ENCODE assay signal across 24 cellular contexts in the genomic region with DNA sequence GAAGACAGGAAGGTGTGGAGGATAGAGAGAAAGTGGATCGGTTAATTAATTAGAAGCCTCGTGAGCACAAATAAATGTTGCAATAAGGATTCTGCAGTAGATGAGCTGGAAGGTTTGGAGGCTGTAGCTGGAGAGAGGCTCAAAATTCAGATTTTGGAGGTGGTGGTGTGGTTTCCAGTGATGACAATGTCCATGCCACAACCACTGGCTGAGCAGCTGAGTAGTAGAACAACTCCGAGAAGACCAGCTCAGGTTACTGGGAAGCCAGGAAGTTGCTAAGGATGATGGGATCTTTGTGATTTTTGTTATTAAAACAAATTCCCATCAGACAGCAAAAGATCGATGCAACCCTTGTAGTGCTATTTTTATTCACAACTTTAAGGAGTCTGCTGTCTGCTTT. TPM values are rescaled to one million over a fixed set of nuclear protein-coding genes. Genes with fewer than 3 reads are reported as not detected.
"Had no signal": no experiment of that assay in that cellular context is flagged by ENCODE, and none has a peak within 500 bp of the region (broad histone marks: within the 10 kb centered on the region; RNA-seq: fewer than 3 reads in every experiment).

No MANE protein-coding gene starts in this region.

- H3K27ac ChIP-seq: coronary artery, foreskin keratinocyte, left ventricle myocardium inferior, lower lobe of right lung, parathyroid adenoma, prostate gland, right lobe of liver, spleen, testis had no signal

- H3K36me3 Mint-ChIP-seq: immature natural killer cell; memory B cell; mesothelial cell of epicardium; natural killer cell treated with Interleukin-12 subunit alpha and Interleukin-12 subunit beta and Interleukin-15 and Interleukin-18, amount 100 ng/mL, for 72 hours; stimulated activated naive B cell treated with anti-CD40 and anti-IgM and Interleukin-4, amounts not matched to agents 10 μg/mL and 1 μg/mL and 100 μg/mL, for 72 hours had no signal

- H3K4me1 Mint-ChIP-seq: immature natural killer cell; mesothelial cell of epicardium; stimulated activated naive CD8-positive, alpha-beta T cell treated with anti-CD3 and anti-CD28 coated beads, Interleukin-15, amount 100 ng/mL, for 72 hours had no signal

- H3K9me3 Mint-ChIP-seq: endodermal cell; immature natural killer cell; memory B cell; mesothelial cell of epicardium; natural killer cell treated with Interleukin-12 subunit alpha and Interleukin-12 subunit beta and Interleukin-15 and Interleukin-18, amount 100 ng/mL, for 72 hours; stimulated activated naive B cell treated with anti-CD40 and anti-IgM and Interleukin-4, amounts not matched to agents 10 μg/mL and 1 μg/mL and 100 μg/mL, for 72 hours; stimulated activated naive CD8-positive, alpha-beta T cell treated with anti-CD3 and anti-CD28 coated beads, Interleukin-15, amount 100 ng/mL, for 72 hours had no signal

- H3K4me3 ChIP-seq: coronary artery, left ventricle myocardium inferior, lower lobe of right lung, prostate gland, right lobe of liver, spleen, testis had no signal

- H3K4me3 Mint-ChIP-seq: endodermal cell; immature natural killer cell; memory B cell; mesothelial cell of epicardium; natural killer cell treated with Interleukin-12 subunit alpha and Interleukin-12 subunit beta and Interleukin-15 and Interleukin-18, amount 100 ng/mL, for 72 hours; stimulated activated naive B cell treated with anti-CD40 and anti-IgM and Interleukin-4, amounts not matched to agents 10 μg/mL and 1 μg/mL and 100 μg/mL, for 72 hours; stimulated activated naive CD8-positive, alpha-beta T cell treated with anti-CD3 and anti-CD28 coated beads, Interleukin-15, amount 100 ng/mL, for 72 hours had no signal

- H3K4me1 ChIP-seq: foreskin keratinocyte, left ventricle myocardium inferior, lower lobe of right lung, parathyroid adenoma, prostate gland, right lobe of liver, spleen, testis had no signal

- H3K27ac Mint-ChIP-seq: endodermal cell; immature natural killer cell; memory B cell; mesothelial cell of epicardium; natural killer cell treated with Interleukin-12 subunit alpha and Interleukin-12 subunit beta and Interleukin-15 and Interleukin-18, amount 100 ng/mL, for 72 hours; stimulated activated naive B cell treated with anti-CD40 and anti-IgM and Interleukin-4, amounts not matched to agents 10 μg/mL and 1 μg/mL and 100 μg/mL, for 72 hours; stimulated activated naive CD8-positive, alpha-beta T cell treated with anti-CD3 and anti-CD28 coated beads, Interleukin-15, amount 100 ng/mL, for 72 hours had no signal

- H3K36me3 ChIP-seq: left ventricle myocardium inferior, lower lobe of right lung, prostate gland, right lobe of liver, spleen had no signal

- H3K9me3 ChIP-seq: left ventricle myocardium inferior, lower lobe of right lung, prostate gland, right lobe of liver, spleen, testis had no signal

- DNase-seq: effector CD4-positive, alpha-beta T cell; endodermal cell; erythroblast; foreskin keratinocyte; immature natural killer cell; left cardiac atrium; left ventricle myocardium inferior; lower lobe of right lung; occipital lobe; right lobe of liver; spleen; stimulated activated CD4-positive, alpha-beta T cell treated with anti-CD3 and anti-CD28 coated beads, Interleukin-15, amount 100 ng/mL, for 24 hours; stimulated activated CD4-positive, alpha-beta T cell treated with anti-CD3 and anti-CD28 coated beads, Interleukin-1b, Interleukin-23, amount 100 ng/mL, for 48 hours; stimulated activated CD4-positive, alpha-beta T cell treated with anti-CD3 and anti-CD28 coated beads, Interleukin-4, amount 100 ng/mL, for 24 hours; stimulated activated naive B cell treated with anti-CD40 and anti-IgM and Interleukin-4, amounts not matched to agents 10 μg/mL and 1 μg/mL and 100 μg/mL, for 72 hours; stimulated activated naive CD8-positive, alpha-beta T cell treated with anti-CD3 and anti-CD28 coated beads, Interleukin-15, amount 100 ng/mL, for 72 hours; testis; trophoblast cell had no signal

- H3K9ac ChIP-seq: parathyroid adenoma had no signal

- H3K27me3 ChIP-seq: right lobe of liver, testis had no signal

- ATAC-seq: foreskin keratinocyte; lower lobe of right lung; natural killer cell treated with Interleukin-12 subunit alpha and Interleukin-12 subunit beta and Interleukin-15 and Interleukin-18, amount 100 ng/mL, for 72 hours; right lobe of liver; stimulated activated naive B cell treated with anti-CD40 and anti-IgM and Interleukin-4, amounts not matched to agents 10 μg/mL and 1 μg/mL and 100 μg/mL, for 72 hours; stimulated activated naive CD8-positive, alpha-beta T cell treated with anti-CD3 and anti-CD28 coated beads, Interleukin-15, amount 100 ng/mL, for 72 hours had no signal

RNA-seq across cellular contexts. Expression of a gene that starts 7.7 kb away (rescaled TPM):
- total RNA-seq: mesothelial cell of epicardium had no signal
